Comparison of ENCODE assay signal across 8 cellular contexts in genomic region chr14:65847065-65847847, GRCh38.
A peak's percentile ranks its signal among the peaks of the same experiment; 100 is the strongest.
DNase-seq lines count a peak whose midpoint lies in the region; ATAC-seq lines count a peak whose summit lies in the region.

No MANE protein-coding gene starts in this region.

- 78% methylated on average over 6 of the region's 7 CpGs for WGBS in mesenchymal stem cell

- H3K36me3 ChIP-seq in mesenchymal stem cell (ENCODE audit: control insufficient read depth in 1 of 2, insufficient read depth in 2 of 2, low read depth in 1 of 2, low read length in 2 of 2): no peaks in the 10 kb centered on the region

- no peaks in the 10 kb centered on the region for H3K4me1 ChIP-seq in mesenchymal stem cell (ENCODE audit: control insufficient read depth, insufficient read depth, low read depth, low read length)

- no peak overlapping the region for H2BK12ac ChIP-seq in mesenchymal stem cell (ENCODE audit: low read length in 2 of 2)

- no peak overlapping the region for H2AK5ac ChIP-seq in mesenchymal stem cell (ENCODE audit: low read length, severe bottlenecking)

- H2BK120ac ChIP-seq in mesenchymal stem cell (ENCODE audit: low read depth, low read length): no peak overlapping the region

- no peak overlapping the region for H2AFZ ChIP-seq in mesenchymal stem cell (ENCODE audit: low read depth, low read length)

- H3K9ac ChIP-seq in mesenchymal stem cell (ENCODE audit: low read length): no peak overlapping the region

- no peak overlapping the region for H3K4me2 ChIP-seq in mesenchymal stem cell (ENCODE audit: low read length, poor library complexity, severe bottlenecking)

- H4K91ac ChIP-seq in mesenchymal stem cell (ENCODE audit: low read length): no peak overlapping the region

- no peak overlapping the region for H2BK15ac ChIP-seq in mesenchymal stem cell (ENCODE audit: low read depth, poor library complexity, severe bottlenecking)

- no peak overlapping the region for H3K14ac ChIP-seq in mesenchymal stem cell (ENCODE audit: low read length in 2 of 2)

- ATAC-seq in GM18519 (IDR thresholded peaks at IDR 0.05; ENCODE audit: low FRiP score, unreplicated experiment): peak; percentile 52
- peak; percentile 68 for ATAC-seq in HG03378 (IDR thresholded peaks at IDR 0.05; ENCODE audit: unreplicated experiment)
- no peak for ATAC-seq in HG02970 (IDR thresholded peaks at IDR 0.05; ENCODE audit: low FRiP score, unreplicated experiment)

- H3K27ac ChIP-seq in mesenchymal stem cell (ENCODE audit: low read length, poor library complexity, severe bottlenecking): no peak overlapping the region

- no peaks in the 10 kb centered on the region for H3K79me1 ChIP-seq in mesenchymal stem cell (replicated peaks; ENCODE audit: low read length, poor library complexity, severe bottlenecking)

- DNase-seq in activated T-cell treated with anti-CD3 and anti-CD28 coated beads for 24 hours (ENCODE audit: low read depth) (peak; percentile 40), NCI-H748 treated with DMSO at 0.1 percent for 48 hours (lab: John Stamatoyannopoulos, UW) (no peak), mesenchymal stem cell (no peak), ureter (ENCODE audit: low spot score) (no peak)
- DNase-seq in stimulated activated CD4-positive, alpha-beta T cell treated with anti-CD3 and anti-CD28 coated beads, Interleukin-1b, Interleukin-23, amount 100 ng/mL, for 48 hours: peak; percentile 65

- no peak overlapping the region for H3K4me3 ChIP-seq in mesenchymal stem cell (ENCODE audit: insufficient read depth in 1 of 2, low read depth in 1 of 2, low read length in 2 of 2)

- H3K27me3 ChIP-seq in mesenchymal stem cell (ENCODE audit: control insufficient read depth in 1 of 2, insufficient read depth in 1 of 2, low read length in 2 of 2): peaks cover 3 to 4% of the 10 kb centered on the region in 2 experiments

- H3K23ac ChIP-seq in mesenchymal stem cell (ENCODE audit: low read length in 2 of 2): no peak overlapping the region

- no peak overlapping the region for H3K18ac ChIP-seq in mesenchymal stem cell (ENCODE audit: low read depth in 1 of 2, low read length in 2 of 2)

- no peaks in the 10 kb centered on the region for H3K9me3 ChIP-seq in mesenchymal stem cell (ENCODE audit: control insufficient read depth, low read length)

- H4K8ac ChIP-seq in mesenchymal stem cell (ENCODE audit: low read length): no peak overlapping the region

- H3K4ac ChIP-seq in mesenchymal stem cell (ENCODE audit: low read depth in 1 of 2, low read length in 2 of 2): no peak overlapping the region

- H2BK5ac ChIP-seq in mesenchymal stem cell (ENCODE audit: low read depth, low read length, poor library complexity, severe bottlenecking): no peak overlapping the region

Comparison
In these comparisons a context has a peak if more than half of its experiments do, and no peak if none do; other contexts are left out.
1. DNase-seq: peak in activated T-cell treated with anti-CD3 and anti-CD28 coated beads for 24 hours (single experiment) and stimulated activated CD4-positive, alpha-beta T cell treated with anti-CD3 and anti-CD28 coated beads, Interleukin-1b, Interleukin-23, amount 100 ng/mL, for 48 hours (single experiment); none in NCI-H748 treated with DMSO at 0.1 percent for 48 hours (single experiment), mesenchymal stem cell (single experiment) and ureter (single experiment).